Comparison of ENCODE assay signal across 16 cellular contexts in genomic region chr2:234996041-234996440, GRCh38. TPM values are rescaled to one million over a fixed set of nuclear protein-coding genes. Genes with fewer than 3 reads are reported as not detected.
DNase-seq lines count a peak whose midpoint lies in the region; TF ChIP-seq lines count a peak whose summit lies in the region.
"Had no signal": no experiment of that assay in that cellular context is flagged by ENCODE, and none has a peak within 500 bp of the region (broad histone marks: within the 10 kb centered on the region; RNA-seq: fewer than 3 reads in every experiment).

No MANE protein-coding gene starts in this region.

- H3K4me1 ChIP-seq in mesodermal cell (ENCODE audit: control insufficient read depth, insufficient read depth, low read length, poor library complexity, severe bottlenecking) (peaks cover 91% of the 10 kb centered on the region), tibial artery (peaks cover 4 to 68% (median 51%) of the 10 kb centered on the region in 4 donors)
- H3K4me1 ChIP-seq: gastrocnemius medialis had no signal

- no peak overlapping the region for H3K4me3 ChIP-seq in mesodermal cell (ENCODE audit: extremely low read depth, insufficient read depth, low read length, poor library complexity, severe bottlenecking)
- H3K4me3 ChIP-seq in tibial artery = peak overlapping the region in 1 of 2 donors; percentile 17
- H3K4me3 ChIP-seq: gastrocnemius medialis, K562 had no signal

- H3K4me3 Mint-ChIP-seq in chondrocyte (ENCODE audit: unreplicated experiment) = peak overlapping the region; percentile 47
- H3K4me3 Mint-ChIP-seq: activated T-cell treated with anti-CD3 and anti-CD28 coated beads, Interleukin-2, amount 50 U/mL, for 24 hours; CD14-positive monocyte; effector memory CD8-positive, alpha-beta T cell had no signal

- TF ChIP-seq CTCF in RWPE1 (conservative IDR thresholded peaks at IDR 0.05; ENCODE audit: low read depth) (no peak), chondrocyte (IDR thresholded peaks at IDR 0.05) (no peak), tibial artery (IDR thresholded peaks at IDR 0.05) (no peak)

- DNase-seq in RWPE1 (ENCODE audit: low spot score) = no peak
- DNase-seq in chondrocyte (ENCODE audit: low spot score) = no peak
- no peak for DNase-seq in tibial artery
- DNase-seq in NCI-H146 treated with DMSO at 0.1 percent for 48 hours (lab: John Stamatoyannopoulos, UW; ENCODE audit: unreplicated experiment) = no peak
- DNase-seq in NCI-H1105 (lab: John Stamatoyannopoulos, UW) = no peak
- DNase-seq in stimulated activated CD8-positive, alpha-beta memory T cell treated with anti-CD3 and anti-CD28 coated beads, Interleukin-4, amount 100 ng/mL, for 48 hours = no peak
- DNase-seq: activated CD4-positive, alpha-beta T cell treated with anti-CD3 and anti-CD28 coated beads for 4 hours; activated T-cell treated with anti-CD3 and anti-CD28 coated beads, Interleukin-2, amount 50 U/mL, for 24 hours; effector memory CD8-positive, alpha-beta T cell; gastrocnemius medialis; NCI-H1436; NCI-H446; T-helper 2 cell had no signal

- H3K27ac ChIP-seq in RWPE1 (peak overlapping the region; percentile 17; the same call in 1 of the 2 replicates), mesodermal cell (ENCODE audit: low read depth, low read length, severe bottlenecking) (peak overlapping the region; percentile 89), tibial artery (peak overlapping the region; percentile 70 to 84)
- H3K27ac ChIP-seq: gastrocnemius medialis had no signal

- CTCF ChIA-PET in RWPE1 (lab: Yijun Ruan, JAX) = no interaction called here

- no peaks in the 10 kb centered on the region for H3K27me3 Mint-ChIP-seq in chondrocyte (ENCODE audit: low read depth)

- WGBS in mesodermal cell (ENCODE audit: insufficient coverage in 2 of 2), 2 experiments = 66% methylated on average over 3 of the region's 6 CpGs; no CpG with 5 or more reads in 1 of the 2 experiments

- POLR2A ChIA-PET in RWPE1 (lab: Yijun Ruan, JAX; ENCODE audit: low non-redundant PET) = no interaction called here

- H3K9me3 ChIP-seq in mesodermal cell (ENCODE audit: control insufficient read depth, low read length) (no peaks in the 10 kb centered on the region), tibial artery (no peaks in the 10 kb centered on the region)
- H3K9me3 ChIP-seq: gastrocnemius medialis had no signal

- intact Hi-C loops in tibial artery (cut with DNase I; ENCODE audit: low total_unique reads) = loop anchor here (2.0 kb wide), 1 partner anchor 55 kb away; no protein-coding TSS in a partner anchor

- H3K36me3 Mint-ChIP-seq in chondrocyte (ENCODE audit: low read depth) = peaks cover 8% of the 10 kb centered on the region

- no peaks in the 10 kb centered on the region for H3K27me3 ChIP-seq in tibial artery
- H3K27me3 ChIP-seq: gastrocnemius medialis had no signal

- peak overlapping the region; percentile 92 for H3K27ac Mint-ChIP-seq in chondrocyte (ENCODE audit: unreplicated experiment)
- H3K27ac Mint-ChIP-seq: activated T-cell treated with anti-CD3 and anti-CD28 coated beads, Interleukin-2, amount 50 U/mL, for 24 hours; CD14-positive monocyte; effector memory CD8-positive, alpha-beta T cell had no signal

- H3K36me3 ChIP-seq in mesodermal cell (ENCODE audit: control insufficient read depth, insufficient read depth, low read length) (peaks cover 84% of the 10 kb centered on the region), tibial artery (no peaks in the 10 kb centered on the region)
- H3K36me3 ChIP-seq: gastrocnemius medialis had no signal

- peaks cover 76% of the 10 kb centered on the region for H3K4me1 Mint-ChIP-seq in chondrocyte (ENCODE audit: low read depth)

- no peaks in the 10 kb centered on the region for H3K9me3 Mint-ChIP-seq in chondrocyte (ENCODE audit: low read depth)
- H3K9me3 Mint-ChIP-seq: activated T-cell treated with anti-CD3 and anti-CD28 coated beads, Interleukin-2, amount 50 U/mL, for 24 hours; effector memory CD8-positive, alpha-beta T cell had no signal

RNA-seq across cellular contexts. Expression of gene SH3BP4, which starts 44.2 kb away (rescaled TPM):
- 42.4 to 51.9 TPM (median 50.4 TPM) in 3 replicates for total RNA-seq in chondrocyte
- 48.9 TPM for polyA plus RNA-seq in mesodermal cell (2013, experiment 1 of 2)
- polyA plus RNA-seq in mesodermal cell (2013, experiment 2 of 2) = 52.4 TPM

Comparison
In these comparisons a context has a peak if more than half of its experiments do, and no peak if none do; other contexts are left out.
1. H3K27ac ChIP-seq: peak in every context shown above with its lines; median percentile 89 in mesodermal cell; 77 in tibial artery; 17 in RWPE1.